Comparison of ENCODE assay signal across 1 cellular context in genomic region chr5:68215888-68216736, GRCh38.
TF ChIP-seq lines count a peak whose summit lies in the region.

No MANE protein-coding gene starts in this region.

TF ChIP-seq in HEK293, 187 proteins besides CTCF, POLR2A, EP300 and RAD21 (continued from another document and continues in another):
- TF ChIP-seq, protein P1, sequence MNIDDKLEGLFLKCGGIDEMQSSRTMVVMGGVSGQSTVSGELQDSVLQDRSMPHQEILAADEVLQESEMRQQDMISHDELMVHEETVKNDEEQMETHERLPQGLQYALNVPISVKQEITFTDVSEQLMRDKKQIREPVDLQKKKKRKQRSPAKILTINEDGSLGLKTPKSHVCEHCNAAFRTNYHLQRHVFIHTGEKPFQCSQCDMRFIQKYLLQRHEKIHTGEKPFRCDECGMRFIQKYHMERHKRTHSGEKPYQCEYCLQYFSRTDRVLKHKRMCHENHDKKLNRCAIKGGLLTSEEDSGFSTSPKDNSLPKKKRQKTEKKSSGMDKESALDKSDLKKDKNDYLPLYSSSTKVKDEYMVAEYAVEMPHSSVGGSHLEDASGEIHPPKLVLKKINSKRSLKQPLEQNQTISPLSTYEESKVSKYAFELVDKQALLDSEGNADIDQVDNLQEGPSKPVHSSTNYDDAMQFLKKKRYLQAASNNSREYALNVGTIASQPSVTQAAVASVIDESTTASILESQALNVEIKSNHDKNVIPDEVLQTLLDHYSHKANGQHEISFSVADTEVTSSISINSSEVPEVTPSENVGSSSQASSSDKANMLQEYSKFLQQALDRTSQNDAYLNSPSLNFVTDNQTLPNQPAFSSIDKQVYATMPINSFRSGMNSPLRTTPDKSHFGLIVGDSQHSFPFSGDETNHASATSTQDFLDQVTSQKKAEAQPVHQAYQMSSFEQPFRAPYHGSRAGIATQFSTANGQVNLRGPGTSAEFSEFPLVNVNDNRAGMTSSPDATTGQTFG (tag by site-specific recombination; IDR thresholded peaks at IDR 0.05; ENCODE audit: borderline replicate concordance), result no peak
- TF ChIP-seq ZNF214 (tag by site-specific recombination; IDR thresholded peaks at IDR 0.05; ENCODE audit: borderline replicate concordance), result no peak
- TF ChIP-seq ZFP41 (tag by site-specific recombination; IDR thresholded peaks at IDR 0.05; ENCODE audit: borderline replicate concordance), result no peak
- TF ChIP-seq, protein P2, sequence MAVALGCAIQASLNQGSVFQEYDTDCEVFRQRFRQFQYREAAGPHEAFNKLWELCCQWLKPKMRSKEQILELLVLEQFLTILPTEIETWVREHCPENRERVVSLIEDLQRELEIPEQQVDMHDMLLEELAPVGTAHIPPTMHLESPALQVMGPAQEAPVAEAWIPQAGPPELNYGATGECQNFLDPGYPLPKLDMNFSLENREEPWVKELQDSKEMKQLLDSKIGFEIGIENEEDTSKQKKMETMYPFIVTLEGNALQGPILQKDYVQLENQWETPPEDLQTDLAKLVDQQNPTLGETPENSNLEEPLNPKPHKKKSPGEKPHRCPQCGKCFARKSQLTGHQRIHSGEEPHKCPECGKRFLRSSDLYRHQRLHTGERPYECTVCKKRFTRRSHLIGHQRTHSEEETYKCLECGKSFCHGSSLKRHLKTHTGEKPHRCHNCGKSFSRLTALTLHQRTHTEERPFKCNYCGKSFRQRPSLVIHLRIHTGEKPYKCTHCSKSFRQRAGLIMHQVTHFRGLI (tag by site-specific recombination; IDR thresholded peaks at IDR 0.05), result peak; percentile 65; the same call in 1 of the 2 replicates
- no peak for TF ChIP-seq ZNF843 (tag by site-specific recombination; IDR thresholded peaks at IDR 0.05)
- peak; percentile 88 for TF ChIP-seq SP3 (tag by site-specific recombination; IDR thresholded peaks at IDR 0.05)
- TF ChIP-seq ZNF341 (tag by site-specific recombination; IDR thresholded peaks at IDR 0.05; ENCODE audit: low read depth), result peak; percentile 78
- TF ChIP-seq SETDB1 (IDR thresholded peaks at IDR 0.05; ENCODE audit: insufficient read length, low read length), result no peak
- TF ChIP-seq ZNF423 (tag by site-specific recombination; IDR thresholded peaks at IDR 0.05), result peak; percentile 91
- no peak for TF ChIP-seq YY2 (tag by site-specific recombination; IDR thresholded peaks at IDR 0.05)
- TF ChIP-seq ZNF202 (tag by site-specific recombination; IDR thresholded peaks at IDR 0.05; ENCODE audit: borderline replicate concordance), result no peak
- no peak for TF ChIP-seq ZNF311 (tag by site-specific recombination; IDR thresholded peaks at IDR 0.05; ENCODE audit: borderline replicate concordance)
- no peak for TF ChIP-seq ZNF488 (tag by site-specific recombination; IDR thresholded peaks at IDR 0.05)
- TF ChIP-seq, protein P3, sequence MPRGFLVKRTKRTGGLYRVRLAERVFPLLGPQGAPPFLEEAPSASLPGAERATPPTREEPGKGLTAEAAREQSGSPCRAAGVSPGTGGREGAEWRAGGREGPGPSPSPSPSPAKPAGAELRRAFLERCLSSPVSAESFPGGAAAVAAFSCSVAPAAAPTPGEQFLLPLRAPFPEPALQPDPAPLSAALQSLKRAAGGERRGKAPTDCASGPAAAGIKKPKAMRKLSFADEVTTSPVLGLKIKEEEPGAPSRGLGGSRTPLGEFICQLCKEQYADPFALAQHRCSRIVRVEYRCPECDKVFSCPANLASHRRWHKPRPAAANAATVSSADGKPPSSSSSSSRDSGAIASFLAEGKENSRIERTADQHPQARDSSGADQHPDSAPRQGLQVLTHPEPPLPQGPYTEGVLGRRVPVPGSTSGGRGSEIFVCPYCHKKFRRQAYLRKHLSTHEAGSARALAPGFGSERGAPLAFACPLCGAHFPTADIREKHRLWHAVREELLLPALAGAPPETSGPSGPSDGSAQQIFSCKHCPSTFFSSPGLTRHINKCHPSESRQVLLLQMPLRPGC (tag by site-specific recombination; IDR thresholded peaks at IDR 0.05), result no peak
- no peak for TF ChIP-seq ZNF350 (tag by site-specific recombination; IDR thresholded peaks at IDR 0.05)
- TF ChIP-seq ZNF747 (tag by site-specific recombination; IDR thresholded peaks at IDR 0.05), result no peak
- TF ChIP-seq, protein P4, sequence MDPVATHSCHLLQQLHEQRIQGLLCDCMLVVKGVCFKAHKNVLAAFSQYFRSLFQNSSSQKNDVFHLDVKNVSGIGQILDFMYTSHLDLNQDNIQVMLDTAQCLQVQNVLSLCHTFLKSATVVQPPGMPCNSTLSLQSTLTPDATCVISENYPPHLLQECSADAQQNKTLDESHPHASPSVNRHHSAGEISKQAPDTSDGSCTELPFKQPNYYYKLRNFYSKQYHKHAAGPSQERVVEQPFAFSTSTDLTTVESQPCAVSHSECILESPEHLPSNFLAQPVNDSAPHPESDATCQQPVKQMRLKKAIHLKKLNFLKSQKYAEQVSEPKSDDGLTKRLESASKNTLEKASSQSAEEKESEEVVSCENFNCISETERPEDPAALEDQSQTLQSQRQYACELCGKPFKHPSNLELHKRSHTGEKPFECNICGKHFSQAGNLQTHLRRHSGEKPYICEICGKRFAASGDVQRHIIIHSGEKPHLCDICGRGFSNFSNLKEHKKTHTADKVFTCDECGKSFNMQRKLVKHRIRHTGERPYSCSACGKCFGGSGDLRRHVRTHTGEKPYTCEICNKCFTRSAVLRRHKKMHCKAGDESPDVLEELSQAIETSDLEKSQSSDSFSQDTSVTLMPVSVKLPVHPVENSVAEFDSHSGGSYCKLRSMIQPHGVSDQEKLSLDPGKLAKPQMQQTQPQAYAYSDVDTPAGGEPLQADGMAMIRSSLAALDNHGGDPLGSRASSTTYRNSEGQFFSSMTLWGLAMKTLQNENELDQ (tag by site-specific recombination; IDR thresholded peaks at IDR 0.05; ENCODE audit: low read depth), result no peak
- no peak for TF ChIP-seq HOXA7 (CRISPR knock-in tag; IDR thresholded peaks at IDR 0.05; ENCODE audit: borderline replicate concordance)
- no peak for TF ChIP-seq GLI2 (tag by site-specific recombination; IDR thresholded peaks at IDR 0.05; ENCODE audit: borderline replicate concordance, low read depth)
- TF ChIP-seq ZNF335 (tag by site-specific recombination; conservative IDR thresholded peaks at IDR 0.05), result peak; percentile 97
- 0 out of 2 replicates have a peak, but pooled peaks have one; percentile 10 for TF ChIP-seq ZSCAN16 (tag by site-specific recombination; IDR thresholded peaks at IDR 0.05)
- TF ChIP-seq BCL11A (tag by site-specific recombination; IDR thresholded peaks at IDR 0.05; ENCODE audit: low read depth), result no peak
- no peak for TF ChIP-seq ZNF16 (tag by site-specific recombination; IDR thresholded peaks at IDR 0.05; ENCODE audit: low read depth)
- peak; percentile 52 for TF ChIP-seq ZNF692 (tag by site-specific recombination; IDR thresholded peaks at IDR 0.05)
- TF ChIP-seq, protein P5, sequence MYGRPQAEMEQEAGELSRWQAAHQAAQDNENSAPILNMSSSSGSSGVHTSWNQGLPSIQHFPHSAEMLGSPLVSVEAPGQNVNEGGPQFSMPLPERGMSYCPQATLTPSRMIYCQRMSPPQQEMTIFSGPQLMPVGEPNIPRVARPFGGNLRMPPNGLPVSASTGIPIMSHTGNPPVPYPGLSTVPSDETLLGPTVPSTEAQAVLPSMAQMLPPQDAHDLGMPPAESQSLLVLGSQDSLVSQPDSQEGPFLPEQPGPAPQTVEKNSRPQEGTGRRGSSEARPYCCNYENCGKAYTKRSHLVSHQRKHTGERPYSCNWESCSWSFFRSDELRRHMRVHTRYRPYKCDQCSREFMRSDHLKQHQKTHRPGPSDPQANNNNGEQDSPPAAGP (tag by site-specific recombination; IDR thresholded peaks at IDR 0.05), result peak; percentile 38; the same call in 1 of the 2 replicates
- no peak; the same call in 1 of the 2 replicates for TF ChIP-seq IKZF3 (tag by site-specific recombination; IDR thresholded peaks at IDR 0.05)
- no peak for TF ChIP-seq ZFP3 (tag by site-specific recombination; IDR thresholded peaks at IDR 0.05; ENCODE audit: low read depth)
- TF ChIP-seq, protein P6, sequence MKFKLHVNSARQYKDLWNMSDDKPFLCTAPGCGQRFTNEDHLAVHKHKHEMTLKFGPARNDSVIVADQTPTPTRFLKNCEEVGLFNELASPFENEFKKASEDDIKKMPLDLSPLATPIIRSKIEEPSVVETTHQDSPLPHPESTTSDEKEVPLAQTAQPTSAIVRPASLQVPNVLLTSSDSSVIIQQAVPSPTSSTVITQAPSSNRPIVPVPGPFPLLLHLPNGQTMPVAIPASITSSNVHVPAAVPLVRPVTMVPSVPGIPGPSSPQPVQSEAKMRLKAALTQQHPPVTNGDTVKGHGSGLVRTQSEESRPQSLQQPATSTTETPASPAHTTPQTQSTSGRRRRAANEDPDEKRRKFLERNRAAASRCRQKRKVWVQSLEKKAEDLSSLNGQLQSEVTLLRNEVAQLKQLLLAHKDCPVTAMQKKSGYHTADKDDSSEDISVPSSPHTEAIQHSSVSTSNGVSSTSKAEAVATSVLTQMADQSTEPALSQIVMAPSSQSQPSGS (tag by site-specific recombination; IDR thresholded peaks at IDR 0.05; ENCODE audit: low read depth), result no peak
- TF ChIP-seq ZNF792 (tag by site-specific recombination; IDR thresholded peaks at IDR 0.05), result no peak
- no peak; the same call in 1 of the 2 replicates for TF ChIP-seq ZNF600 (tag by site-specific recombination; IDR thresholded peaks at IDR 0.05)
- TF ChIP-seq ZNF654 (tag by site-specific recombination; IDR thresholded peaks at IDR 0.05; ENCODE audit: low read depth), result no peak
- no peak for TF ChIP-seq ZNF175 (tag by site-specific recombination; IDR thresholded peaks at IDR 0.05)
- TF ChIP-seq ZNF473 (tag by site-specific recombination; IDR thresholded peaks at IDR 0.05), result no peak
- no peak for TF ChIP-seq ZNF596 (tag by site-specific recombination; IDR thresholded peaks at IDR 0.05)
- no peak for TF ChIP-seq ZNF555 (tag by site-specific recombination; conservative IDR thresholded peaks at IDR 0.05)
- peak; percentile 57 for TF ChIP-seq ZNF394 (tag by site-specific recombination; IDR thresholded peaks at IDR 0.05; ENCODE audit: borderline replicate concordance)
- peak; percentile 13; the same call in 1 of the 2 replicates for TF ChIP-seq ZNF580 (tag by site-specific recombination; IDR thresholded peaks at IDR 0.05)
- TF ChIP-seq ZEB2 (tag by site-specific recombination; IDR thresholded peaks at IDR 0.05), result peak; percentile 95
- TF ChIP-seq ZNF777 (tag by site-specific recombination; IDR thresholded peaks at IDR 0.05; ENCODE audit: borderline replicate concordance), result no peak
- TF ChIP-seq ZNF391 (tag by site-specific recombination; IDR thresholded peaks at IDR 0.05; ENCODE audit: borderline replicate concordance, low read depth), result peak; percentile 35; the same call in 1 of the 2 replicates
- peak; percentile 100 for TF ChIP-seq ZBTB20 (tag by site-specific recombination; IDR thresholded peaks at IDR 0.05)
- TF ChIP-seq PRDM6 (tag by site-specific recombination; IDR thresholded peaks at IDR 0.05), result no peak
- TF ChIP-seq SP7 (tag by site-specific recombination; IDR thresholded peaks at IDR 0.05), result peak; percentile 53; the same call in 1 of the 2 replicates
- no peak; the same call in 1 of the 2 replicates for TF ChIP-seq ZNF776 (tag by site-specific recombination; IDR thresholded peaks at IDR 0.05; ENCODE audit: borderline replicate concordance)
- TF ChIP-seq ZNF274 (IDR thresholded peaks at IDR 0.05; ENCODE audit: low read length), result no peak
- TF ChIP-seq ZNF274 (tag by site-specific recombination; IDR thresholded peaks at IDR 0.05; ENCODE audit: borderline replicate concordance), result no peak
- no peak for TF ChIP-seq ZNF37A (tag by site-specific recombination; IDR thresholded peaks at IDR 0.05)
- TF ChIP-seq ZNF571 (tag by site-specific recombination; IDR thresholded peaks at IDR 0.05), result no peak
- no peak for TF ChIP-seq ZNF155 (tag by site-specific recombination; IDR thresholded peaks at IDR 0.05)
- TF ChIP-seq ZNF621 (tag by site-specific recombination; IDR thresholded peaks at IDR 0.05), result no peak
- no peak for TF ChIP-seq ZFP69B (tag by site-specific recombination; IDR thresholded peaks at IDR 0.05)
- TF ChIP-seq ZNF266 (tag by site-specific recombination; IDR thresholded peaks at IDR 0.05; ENCODE audit: low read depth), result no peak
